ENCODE assay signal across 2 cellular contexts in genomic region chr1:26069941-26070807, GRCh38.
TF ChIP-seq lines count a peak whose summit lies in the region.

No MANE protein-coding gene starts in this region.

TF ChIP-seq in endothelial cell of umbilical vein, 7 proteins besides CTCF, POLR2A, EP300 and RAD21:
- TF ChIP-seq, protein P1, sequence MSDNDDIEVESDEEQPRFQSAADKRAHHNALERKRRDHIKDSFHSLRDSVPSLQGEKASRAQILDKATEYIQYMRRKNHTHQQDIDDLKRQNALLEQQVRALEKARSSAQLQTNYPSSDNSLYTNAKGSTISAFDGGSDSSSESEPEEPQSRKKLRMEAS (IDR thresholded peaks at IDR 0.05; ENCODE audit: insufficient read depth, insufficient read length): no peak
- TF ChIP-seq FOS (IDR thresholded peaks at IDR 0.05; ENCODE audit: borderline replicate concordance, insufficient read depth, low read length): peak; percentile 17
TF ChIP-seq in endothelial cell of umbilical vein: peak in this region for 1.

TF ChIP-seq in SK-N-SH, 30 proteins besides CTCF, POLR2A, EP300 and RAD21:
- TF ChIP-seq TAF1 (IDR thresholded peaks at IDR 0.05; ENCODE audit: borderline replicate concordance, low read depth, low read length) (no peak), FOSL2 (IDR thresholded peaks at IDR 0.05; ENCODE audit: borderline replicate concordance, low read depth) (no peak), MXI1 (IDR thresholded peaks at IDR 0.05; ENCODE audit: low read depth, low read length) (no peak), ELF1 (IDR thresholded peaks at IDR 0.05) (no peak), GATA2 (CRISPR knock-in tag; IDR thresholded peaks at IDR 0.05) (no peak), ZBTB33 (IDR thresholded peaks at IDR 0.05; ENCODE audit: borderline replicate concordance, low read depth) (no peak), JUND (IDR thresholded peaks at IDR 0.05) (no peak), RCOR1 (IDR thresholded peaks at IDR 0.05; ENCODE audit: low read length) (no peak), FOXM1 (IDR thresholded peaks at IDR 0.05; ENCODE audit: low read depth) (no peak), TEAD4 (IDR thresholded peaks at IDR 0.05; ENCODE audit: borderline replicate concordance, insufficient read depth) (no peak), USF2 (IDR thresholded peaks at IDR 0.05; ENCODE audit: borderline replicate concordance, low read depth, low read length) (no peak), CHD2 (IDR thresholded peaks at IDR 0.05; ENCODE audit: low read length, partially characterized antibody) (no peak)
